In genomic region chr16:3072576-3073263, GRCh38 we compare ENCODE assay signal across 17 cellular contexts. TPM values are rescaled to one million over a fixed set of nuclear protein-coding genes. Genes with fewer than 3 reads are reported as not detected.
DNase-seq lines count a peak whose midpoint lies in the region; ATAC-seq, FAIRE-seq and TF ChIP-seq lines count a peak whose summit lies in the region.
"Not testable (repeated sequence)": the region's sequence is repeated elsewhere in the genome, so short reads cannot be mapped to it uniquely, and the experiment has no call there.
"Had no signal": no experiment of that assay in that cellular context is flagged by ENCODE, and none has a peak within 500 bp of the region (broad histone marks: within the 10 kb centered on the region; RNA-seq: fewer than 3 reads in every experiment).

No MANE protein-coding gene starts in this region.

- not testable (repeated sequence) for H3K79me2 ChIP-seq in HepG2 (ENCODE audit: insufficient read depth, low read length)

- no CpG with 5 or more reads among the region's 18 CpGs for WGBS in HepG2 (ENCODE audit: low lambda C conversion rate)

- not testable (repeated sequence) for BruUV-seq in HepG2 (replicated peaks; lab: Mats Ljungman, UMichigan)

- DNase-seq in CD4-positive, alpha-beta T cell; GM19239 (ENCODE audit: insufficient read length, low spot score); activated T-helper 2 cell treated with anti-CD3 and anti-CD28 coated beads, Interferon-gamma antibody, Interleukin-2, Interleukin-4, amounts not matched to agents 10 μg/mL and 5 μg/mL and 100 μg/mL, durations not matched to agents 14 hours and 24 hours and 36 hours (ENCODE audit: low spot score); bronchial epithelial cell (ENCODE audit: low read depth); HepG2 (ENCODE audit: low spot score); stimulated activated naive CD8-positive, alpha-beta T cell treated with anti-CD3 and anti-CD28 coated beads, Interleukin-15, Interleukin-2, amounts not matched to agents 100 U/mL and 50 U/mL, for 24 hours: not testable (repeated sequence)
- DNase-seq in Peyer's patch = peak in 2 of 3 donors; percentile 62 to 77
- DNase-seq in activated CD4-positive, alpha-beta T cell treated with anti-CD3 and anti-CD28 coated beads, Interleukin-2, amount 10 ng/mL, durations not matched to agents 7 days and 5 days = peak; percentile 68

- H3K27ac ChIP-seq in CD4-positive, alpha-beta T cell (ENCODE audit: low read depth, low read length) = peak overlapping the region; percentile 50
- H3K27ac ChIP-seq in Peyer's patch = peak overlapping the region in 2 of 4 donors; percentile 39 to 81
- not testable (repeated sequence) for H3K27ac ChIP-seq in HepG2 (ENCODE audit: extremely low read length, insufficient read depth, low read length)

- POLR2A ChIA-PET in CD4-positive, alpha-beta T cell (lab: Charles Lee) = interaction anchor here (1.0 to 5.3 kb wide), 4 partner anchors 13 to 57 kb away, joined by 3 to 58 read pairs (median 8); partner anchors contain the start of gene ZSCAN10
- POLR2A ChIA-PET in activated CD4-positive, alpha-beta T cell treated with anti-CD3 and anti-CD28 coated beads, Interleukin-2, amount 10 ng/mL, durations not matched to agents 7 days and 5 days (lab: Charles Lee); HepG2 (lab: Yijun Ruan, JAX): not testable (repeated sequence)

- H3K4me1 Mint-ChIP-seq in CD4-positive, alpha-beta T cell (ENCODE audit: low read depth) = peaks cover 90% of the 10 kb centered on the region
- H3K4me1 Mint-ChIP-seq in activated CD4-positive, alpha-beta T cell treated with anti-CD3 and anti-CD28 coated beads, Interleukin-2, amount 10 ng/mL, durations not matched to agents 7 days and 5 days = peaks cover 87% of the 10 kb centered on the region
- peaks cover 74% of the 10 kb centered on the region for H3K4me1 Mint-ChIP-seq in activated T-helper 2 cell treated with anti-CD3 and anti-CD28 coated beads, Interferon-gamma antibody, Interleukin-2, Interleukin-4, amounts not matched to agents 10 μg/mL and 5 μg/mL and 100 μg/mL, durations not matched to agents 14 hours and 24 hours and 36 hours (ENCODE audit: low read depth)

- TF ChIP-seq POLR2A in Peyer's patch (IDR thresholded peaks at IDR 0.05); HepG2 (IDR thresholded peaks at IDR 0.05; ENCODE audit: insufficient read depth in 1 of 2, low read depth in 2 of 2, low read length in 2 of 2): not testable (repeated sequence)

- peaks cover 27% of the 10 kb centered on the region for H3K36me3 Mint-ChIP-seq in CD4-positive, alpha-beta T cell (ENCODE audit: low read depth)
- peaks cover 43% of the 10 kb centered on the region for H3K36me3 Mint-ChIP-seq in activated CD4-positive, alpha-beta T cell treated with anti-CD3 and anti-CD28 coated beads, Interleukin-2, amount 10 ng/mL, durations not matched to agents 7 days and 5 days (ENCODE audit: low read depth)
- peaks cover 39% of the 10 kb centered on the region for H3K36me3 Mint-ChIP-seq in activated T-helper 2 cell treated with anti-CD3 and anti-CD28 coated beads, Interferon-gamma antibody, Interleukin-2, Interleukin-4, amounts not matched to agents 10 μg/mL and 5 μg/mL and 100 μg/mL, durations not matched to agents 14 hours and 24 hours and 36 hours (ENCODE audit: low read depth)

- H3K27me3 ChIP-seq in CD4-positive, alpha-beta T cell (ENCODE audit: control insufficient read depth, insufficient read depth, low read length); Peyer's patch; bronchial epithelial cell (ENCODE audit: control insufficient read depth, insufficient read depth, low read length): not testable (repeated sequence)
- H3K27me3 ChIP-seq in HepG2 (ENCODE audit: control insufficient read depth in 1 of 2, insufficient read depth in 2 of 2, low read length in 2 of 2) = peaks cover 2 to 13% of the 10 kb centered on the region in 2 experiments; a peak in 3 of 5 replicates

- not testable (repeated sequence) for H2AFZ ChIP-seq in HepG2 (ENCODE audit: low read length)

- TF ChIP-seq CTCF in CD4-positive, alpha-beta T cell (IDR thresholded peaks at IDR 0.05); bronchial epithelial cell (IDR thresholded peaks at IDR 0.05; ENCODE audit: insufficient read depth, low read length, severe bottlenecking); HepG2 (CRISPR knock-in tag; IDR thresholded peaks at IDR 0.05): not testable (repeated sequence)
- peak in 3 of 6 experiments; percentile 14 to 17 (median 15) for TF ChIP-seq CTCF in Peyer's patch (IDR thresholded peaks at IDR 0.05)

- not testable (repeated sequence) for H3K9me3 ChIP-seq in CD4-positive, alpha-beta T cell (ENCODE audit: control insufficient read depth, low read length); Peyer's patch; HepG2 (ENCODE audit: low read length)

- H3K4me3 ChIP-seq in Peyer's patch; bronchial epithelial cell (ENCODE audit: low read depth, low read length); HepG2 (replicated peaks in 1 of 3; ENCODE audit: insufficient read depth in 1 of 3, low read depth in 2 of 3, low read length in 3 of 3): not testable (repeated sequence)

- H3K4me1 ChIP-seq in Peyer's patch (peaks cover 0 to 37% (median 20%) of the 10 kb centered on the region in 4 donors), HepG2 (ENCODE audit: insufficient read depth, low read length) (peaks cover 11% of the 10 kb centered on the region)

- not testable (repeated sequence) for H3K4me2 ChIP-seq in HepG2 (ENCODE audit: low read depth, low read length)

- not testable (repeated sequence) for H3K27me3 Mint-ChIP-seq in CD4-positive, alpha-beta T cell; activated CD4-positive, alpha-beta T cell treated with anti-CD3 and anti-CD28 coated beads, Interleukin-2, amount 10 ng/mL, durations not matched to agents 7 days and 5 days; activated T-helper 2 cell treated with anti-CD3 and anti-CD28 coated beads, Interferon-gamma antibody, Interleukin-2, Interleukin-4, amounts not matched to agents 10 μg/mL and 5 μg/mL and 100 μg/mL, durations not matched to agents 14 hours and 24 hours and 36 hours (ENCODE audit: low read depth)

- not testable (repeated sequence) for TF ChIP-seq EP300 in HepG2 (IDR thresholded peaks at IDR 0.05; ENCODE audit: low read depth in 2 of 2, low read length in 2 of 2); HepG2 (CRISPR knock-in tag; IDR thresholded peaks at IDR 0.05; ENCODE audit: borderline replicate concordance)

- in situ Hi-C loops in HepG2 (cut with HindIII; ENCODE audit: extremely low pct_ligation_motif_present, low pct_unique_long_range_greater_than_20kb) = not testable (repeated sequence)

- not testable (repeated sequence) for TF ChIP-seq RAD21 in HepG2 (CRISPR knock-in tag; IDR thresholded peaks at IDR 0.05)

- intact Hi-C loops in CD4-positive, alpha-beta T cell (cut with DNase I, micrococcal nuclease); activated T-helper 2 cell treated with anti-CD3 and anti-CD28 coated beads, Interferon-gamma antibody, Interleukin-2, Interleukin-4, amounts not matched to agents 10 μg/mL and 5 μg/mL and 100 μg/mL, durations not matched to agents 14 hours and 24 hours and 36 hours (cut with micrococcal nuclease); HepG2 (cut with micrococcal nuclease; ENCODE audit: unreplicated experiment): not testable (repeated sequence)

- peaks cover 0 to 17% (median 0%) of the 10 kb centered on the region in 3 donors for H3K36me3 ChIP-seq in Peyer's patch
- not testable (repeated sequence) for H3K36me3 ChIP-seq in bronchial epithelial cell (ENCODE audit: control insufficient read depth, insufficient read depth, low read length); HepG2 (replicated peaks in 1 of 2; ENCODE audit: control insufficient read depth in 1 of 2, insufficient read depth in 2 of 2, low read length in 2 of 2)

- peak; percentile 14 for ATAC-seq in CD4-positive, alpha-beta T cell (ENCODE audit: poor library complexity)
- ATAC-seq in HepG2 = peak; percentile 17; the same call in 2 of the 3 replicates
- peak; percentile 22 for ATAC-seq in stimulated activated naive CD8-positive, alpha-beta T cell treated with anti-CD3 and anti-CD28 coated beads, Interleukin-15, Interleukin-2, amounts not matched to agents 100 U/mL and 50 U/mL, for 24 hours

- FAIRE-seq in GM19239 (lab: Jason Lieb, UNC) = peak; percentile 90
- FAIRE-seq in bronchial epithelial cell (lab: Jason Lieb, UNC) = peak; percentile 43
- not testable (repeated sequence) for FAIRE-seq in HepG2 (lab: Jason Lieb, UNC)

- peak overlapping the region; percentile 95 for H3K27ac Mint-ChIP-seq in CD4-positive, alpha-beta T cell
- H3K27ac Mint-ChIP-seq in activated CD4-positive, alpha-beta T cell treated with anti-CD3 and anti-CD28 coated beads, Interleukin-2, amount 10 ng/mL, durations not matched to agents 7 days and 5 days = peak overlapping the region; percentile 98
- peak overlapping the region; percentile 100 for H3K27ac Mint-ChIP-seq in activated T-helper 2 cell treated with anti-CD3 and anti-CD28 coated beads, Interferon-gamma antibody, Interleukin-2, Interleukin-4, amounts not matched to agents 10 μg/mL and 5 μg/mL and 100 μg/mL, durations not matched to agents 14 hours and 24 hours and 36 hours

- CTCF ChIA-PET in CD4-positive, alpha-beta T cell (lab: Charles Lee) = interaction anchor here (0.9 kb wide), 1 partner anchor 13 kb away, joined by 3 read pairs; no protein-coding TSS in a partner anchor
- CTCF ChIA-PET in activated CD4-positive, alpha-beta T cell treated with anti-CD3 and anti-CD28 coated beads, Interleukin-2, amount 10 ng/mL, durations not matched to agents 7 days and 5 days (lab: Charles Lee) = interaction anchor here (0.5 to 5.8 kb wide), 4 partner anchors 39 to 57 kb away, joined by 3 to 31 read pairs (median 9); no protein-coding TSS in a partner anchor
- CTCF ChIA-PET in HepG2 (lab: Yijun Ruan, JAX; ENCODE audit: low intra/inter-chr PET ratio, low total read pairs) = not testable (repeated sequence)

- H3K9ac ChIP-seq in HepG2 (ENCODE audit: insufficient read depth, low read depth, low read length) = not testable (repeated sequence)

- not testable (repeated sequence) for H4K20me1 ChIP-seq in HepG2 (ENCODE audit: insufficient read depth, low read length)

- not testable (repeated sequence) for H3K9me3 Mint-ChIP-seq in CD4-positive, alpha-beta T cell; activated CD4-positive, alpha-beta T cell treated with anti-CD3 and anti-CD28 coated beads, Interleukin-2, amount 10 ng/mL, durations not matched to agents 7 days and 5 days; activated T-helper 2 cell treated with anti-CD3 and anti-CD28 coated beads, Interferon-gamma antibody, Interleukin-2, Interleukin-4, amounts not matched to agents 10 μg/mL and 5 μg/mL and 100 μg/mL, durations not matched to agents 14 hours and 24 hours and 36 hours

- peak overlapping the region; percentile 47 for H3K4me3 Mint-ChIP-seq in CD4-positive, alpha-beta T cell
- H3K4me3 Mint-ChIP-seq in activated CD4-positive, alpha-beta T cell treated with anti-CD3 and anti-CD28 coated beads, Interleukin-2, amount 10 ng/mL, durations not matched to agents 7 days and 5 days = peak overlapping the region; percentile 84
- not testable (repeated sequence) for H3K4me3 Mint-ChIP-seq in activated T-helper 2 cell treated with anti-CD3 and anti-CD28 coated beads, Interferon-gamma antibody, Interleukin-2, Interleukin-4, amounts not matched to agents 10 μg/mL and 5 μg/mL and 100 μg/mL, durations not matched to agents 14 hours and 24 hours and 36 hours (ENCODE audit: low read depth)

RNA-seq across cellular contexts. Expression of gene IL32, which starts 7.3 kb away (rescaled TPM):
- total RNA-seq in CD4-positive, alpha-beta T cell = 100 to 1,000 TPM; 378 to 383 TPM
- total RNA-seq in Peyer's patch (100 to 1,000 TPM in 3 of 4 donors, 10 to 100 TPM in 1; 93.3 to 676 (median 590) TPM), bronchial epithelial cell (0.53 and 2.8 TPM in 2 replicates), HepG2 (2016; rRNA removed; fragmentation: Illumina TruSeq; extraction: Trizol) (115 and 127 TPM in 2 replicates)
- total RNA-seq in activated CD4-positive, alpha-beta T cell treated with anti-CD3 and anti-CD28 coated beads, Interleukin-2, amount 10 ng/mL, durations not matched to agents 7 days and 5 days = 1,000 to 10,000 TPM; 2,973 to 3,212 TPM
- 773 and 798 TPM in 2 replicates for total RNA-seq in activated T-helper 2 cell treated with anti-CD3 and anti-CD28 coated beads, Interferon-gamma antibody, Interleukin-2, Interleukin-4, amounts not matched to agents 10 μg/mL and 5 μg/mL and 100 μg/mL, durations not matched to agents 14 hours and 24 hours and 36 hours
- total RNA-seq in HepG2 (2016; cell fraction: cytosol; rRNA removed; fragmentation: Illumina TruSeq; extraction: Trizol; ENCODE audit: low read depth) = 34.9 and 36.3 TPM in 2 replicates
- 122 and 128 TPM in 2 replicates for total RNA-seq in HepG2 (2016; cell fraction: insoluble cytoplasmic fraction; rRNA removed; fragmentation: Illumina TruSeq; extraction: Trizol)
- total RNA-seq in HepG2 (2016; cell fraction: membrane; rRNA removed; fragmentation: Illumina TruSeq; extraction: Trizol) = 38.8 and 44.9 TPM in 2 replicates
- total RNA-seq in HepG2 (2016; cell fraction: nucleus; rRNA removed; fragmentation: Illumina TruSeq; extraction: Trizol) = 61.4 and 65.7 TPM in 2 replicates
- 165 and 258 TPM in 2 replicates for polyA plus RNA-seq in HepG2 (2011; rRNA removed)
- polyA plus RNA-seq in HepG2 (2011; cell fraction: cytosol; rRNA removed) = 234 and 307 TPM in 2 replicates
- polyA plus RNA-seq in HepG2 (2011; cell fraction: nucleus; rRNA removed) = 204 and 358 TPM in 2 replicates
- polyA plus RNA-seq in HepG2 (2012) = 293 and 476 TPM in 2 replicates
- polyA plus RNA-seq in HepG2 (2016; cell fraction: cytosol; fragmentation: Illumina TruSeq; extraction: Trizol; ENCODE audit: low read depth) = 97.2 and 118 TPM in 2 replicates
- 284 and 327 TPM in 2 replicates for polyA plus RNA-seq in HepG2 (2016; cell fraction: insoluble cytoplasmic fraction; fragmentation: Illumina TruSeq; extraction: Trizol; ENCODE audit: low read depth)
- polyA plus RNA-seq in HepG2 (2016; cell fraction: membrane; fragmentation: Illumina TruSeq; extraction: Trizol; ENCODE audit: low read depth) = 84.7 and 107 TPM in 2 replicates
- polyA plus RNA-seq in HepG2 (2016; cell fraction: nucleus; fragmentation: Illumina TruSeq; extraction: Trizol; ENCODE audit: insufficient read depth, low read depth) = 211 and 224 TPM in 2 replicates
- 6.3 and 96.8 TPM in 2 replicates for polyA minus RNA-seq in HepG2 (2011; rRNA and poly(A)+ RNA removed; ENCODE audit: low replicate concordance)
- 73.6 and 109 TPM in 2 replicates for polyA minus RNA-seq in HepG2 (2011; cell fraction: cytosol; rRNA and poly(A)+ RNA removed)
- 73.1 and 123 TPM in 2 replicates for polyA minus RNA-seq in HepG2 (2011; cell fraction: nucleus; rRNA and poly(A)+ RNA removed)

RNA-seq across cellular contexts. Expression of gene MMP25, which starts 26.4 kb away (rescaled TPM):
- under 1 TPM; 0.42 to 0.80 TPM for total RNA-seq in CD4-positive, alpha-beta T cell
- 1 to 10 TPM in 3 of 4 donors, not detected in 1; 1.4 to 3.3 (median 2.4) TPM for total RNA-seq in Peyer's patch
- 10 to 100 TPM; 18.1 to 19.8 TPM for total RNA-seq in activated CD4-positive, alpha-beta T cell treated with anti-CD3 and anti-CD28 coated beads, Interleukin-2, amount 10 ng/mL, durations not matched to agents 7 days and 5 days
- total RNA-seq in activated T-helper 2 cell treated with anti-CD3 and anti-CD28 coated beads, Interferon-gamma antibody, Interleukin-2, Interleukin-4, amounts not matched to agents 10 μg/mL and 5 μg/mL and 100 μg/mL, durations not matched to agents 14 hours and 24 hours and 36 hours = 7.7 TPM in 2 replicates
- total RNA-seq in bronchial epithelial cell = under 0.01 and 0.13 TPM in 2 replicates
- total RNA-seq in HepG2 (2016; rRNA removed; fragmentation: Illumina TruSeq; extraction: Trizol) = 0.04 TPM in 1 of 2 replicates, not detected in the other
- 0.18 TPM in 1 of 2 replicates, not detected in the other for total RNA-seq in HepG2 (2016; cell fraction: cytosol; rRNA removed; fragmentation: Illumina TruSeq; extraction: Trizol; ENCODE audit: low read depth)
- 0.02 TPM in 1 of 2 replicates, not detected in the other for total RNA-seq in HepG2 (2016; cell fraction: insoluble cytoplasmic fraction; rRNA removed; fragmentation: Illumina TruSeq; extraction: Trizol)
- total RNA-seq in HepG2 (2016; cell fraction: membrane; rRNA removed; fragmentation: Illumina TruSeq; extraction: Trizol) = 0.15 and 0.17 TPM in 2 replicates
- not detected in 2 replicates for total RNA-seq in HepG2 (2016; cell fraction: nucleus; rRNA removed; fragmentation: Illumina TruSeq; extraction: Trizol)
- polyA plus RNA-seq in HepG2 (2011; rRNA removed) = 0.07 and 0.08 TPM in 2 replicates
- 0.04 TPM in 1 of 2 replicates, not detected in the other for polyA plus RNA-seq in HepG2 (2011; cell fraction: cytosol; rRNA removed)
- polyA plus RNA-seq in HepG2 (2011; cell fraction: nucleus; rRNA removed) = 0.14 and 0.21 TPM in 2 replicates
- polyA plus RNA-seq in HepG2 (2012) = 0.09 and 0.27 TPM in 2 replicates
- polyA plus RNA-seq in HepG2 (2016; cell fraction: cytosol; fragmentation: Illumina TruSeq; extraction: Trizol; ENCODE audit: low read depth) = not detected in 2 replicates
- not detected in 2 replicates for polyA plus RNA-seq in HepG2 (2016; cell fraction: insoluble cytoplasmic fraction; fragmentation: Illumina TruSeq; extraction: Trizol; ENCODE audit: low read depth)
- polyA plus RNA-seq in HepG2 (2016; cell fraction: membrane; fragmentation: Illumina TruSeq; extraction: Trizol; ENCODE audit: low read depth) = not detected in 2 replicates
- polyA plus RNA-seq in HepG2 (2016; cell fraction: nucleus; fragmentation: Illumina TruSeq; extraction: Trizol; ENCODE audit: insufficient read depth, low read depth) = not detected in 2 replicates
- 0.12 and 0.19 TPM in 2 replicates for polyA minus RNA-seq in HepG2 (2011; rRNA and poly(A)+ RNA removed; ENCODE audit: low replicate concordance)
- not detected in 2 replicates for polyA minus RNA-seq in HepG2 (2011; cell fraction: cytosol; rRNA and poly(A)+ RNA removed)
- 0.12 and 0.13 TPM in 2 replicates for polyA minus RNA-seq in HepG2 (2011; cell fraction: nucleus; rRNA and poly(A)+ RNA removed)

RNA-seq across cellular contexts. Expression of gene ZSCAN10, which starts 26.4 kb away (rescaled TPM):
- total RNA-seq in CD4-positive, alpha-beta T cell = under 1 TPM; 0.36 to 0.56 TPM
- total RNA-seq in Peyer's patch (not detected), bronchial epithelial cell (not detected in 2 replicates), HepG2 (2016; rRNA removed; fragmentation: Illumina TruSeq; extraction: Trizol) (not detected in 2 replicates)
- total RNA-seq in activated CD4-positive, alpha-beta T cell treated with anti-CD3 and anti-CD28 coated beads, Interleukin-2, amount 10 ng/mL, durations not matched to agents 7 days and 5 days = under 1 TPM; 0.29 to 0.35 TPM
- not detected in 2 replicates for total RNA-seq in activated T-helper 2 cell treated with anti-CD3 and anti-CD28 coated beads, Interferon-gamma antibody, Interleukin-2, Interleukin-4, amounts not matched to agents 10 μg/mL and 5 μg/mL and 100 μg/mL, durations not matched to agents 14 hours and 24 hours and 36 hours
- total RNA-seq in HepG2 (2016; cell fraction: cytosol; rRNA removed; fragmentation: Illumina TruSeq; extraction: Trizol; ENCODE audit: low read depth) = not detected in 2 replicates
- total RNA-seq in HepG2 (2016; cell fraction: insoluble cytoplasmic fraction; rRNA removed; fragmentation: Illumina TruSeq; extraction: Trizol) = 0.06 TPM in 1 of 2 replicates, not detected in the other
- total RNA-seq in HepG2 (2016; cell fraction: membrane; rRNA removed; fragmentation: Illumina TruSeq; extraction: Trizol) = not detected in 2 replicates
- 0.16 TPM in 1 of 2 replicates, not detected in the other for total RNA-seq in HepG2 (2016; cell fraction: nucleus; rRNA removed; fragmentation: Illumina TruSeq; extraction: Trizol)
- not detected in 2 replicates for polyA plus RNA-seq in HepG2 (2011; rRNA removed)
- 0.04 TPM in 1 of 2 replicates, not detected in the other for polyA plus RNA-seq in HepG2 (2011; cell fraction: cytosol; rRNA removed)
- 0.31 and 0.82 TPM in 2 replicates for polyA plus RNA-seq in HepG2 (2011; cell fraction: nucleus; rRNA removed)
- 0.11 and 0.17 TPM in 2 replicates for polyA plus RNA-seq in HepG2 (2012)
- not detected in 2 replicates for polyA plus RNA-seq in HepG2 (2016; cell fraction: cytosol; fragmentation: Illumina TruSeq; extraction: Trizol; ENCODE audit: low read depth)
- 0.16 TPM in 1 of 2 replicates, not detected in the other for polyA plus RNA-seq in HepG2 (2016; cell fraction: insoluble cytoplasmic fraction; fragmentation: Illumina TruSeq; extraction: Trizol; ENCODE audit: low read depth)
- polyA plus RNA-seq in HepG2 (2016; cell fraction: membrane; fragmentation: Illumina TruSeq; extraction: Trizol; ENCODE audit: low read depth) = not detected in 2 replicates
- not detected in 2 replicates for polyA plus RNA-seq in HepG2 (2016; cell fraction: nucleus; fragmentation: Illumina TruSeq; extraction: Trizol; ENCODE audit: insufficient read depth, low read depth)
- polyA minus RNA-seq in HepG2 (2011; rRNA and poly(A)+ RNA removed; ENCODE audit: low replicate concordance) = not detected in 2 replicates
- polyA minus RNA-seq in HepG2 (2011; cell fraction: cytosol; rRNA and poly(A)+ RNA removed) = not detected in 2 replicates
- polyA minus RNA-seq in HepG2 (2011; cell fraction: nucleus; rRNA and poly(A)+ RNA removed) = not detected in 2 replicates
- total RNA-seq: Calu3, epithelial cell of proximal tubule, HFFc6, HT1080, lower leg skin, renal cortical epithelial cell, skeletal muscle tissue had no signal
- polyA plus RNA-seq: keratinocyte had no signal

RNA-seq across cellular contexts. Expression of gene BICDL2, which starts 36.0 kb away (rescaled TPM):
- total RNA-seq in CD4-positive, alpha-beta T cell = not detected
- total RNA-seq in Peyer's patch (100 to 1,000 TPM in 2 of 4 donors, 10 to 100 TPM in 2; 44.6 to 126 (median 93.8) TPM), bronchial epithelial cell (24.5 and 56.1 TPM in 2 replicates), HepG2 (2016; rRNA removed; fragmentation: Illumina TruSeq; extraction: Trizol) (not detected in 2 replicates)
- under 1 TPM; 0.20 to 0.23 TPM for total RNA-seq in activated CD4-positive, alpha-beta T cell treated with anti-CD3 and anti-CD28 coated beads, Interleukin-2, amount 10 ng/mL, durations not matched to agents 7 days and 5 days
- total RNA-seq in activated T-helper 2 cell treated with anti-CD3 and anti-CD28 coated beads, Interferon-gamma antibody, Interleukin-2, Interleukin-4, amounts not matched to agents 10 μg/mL and 5 μg/mL and 100 μg/mL, durations not matched to agents 14 hours and 24 hours and 36 hours = 0.71 and 0.84 TPM in 2 replicates
- total RNA-seq in HepG2 (2016; cell fraction: cytosol; rRNA removed; fragmentation: Illumina TruSeq; extraction: Trizol; ENCODE audit: low read depth) = not detected in 2 replicates
- not detected in 2 replicates for total RNA-seq in HepG2 (2016; cell fraction: insoluble cytoplasmic fraction; rRNA removed; fragmentation: Illumina TruSeq; extraction: Trizol)
- not detected in 2 replicates for total RNA-seq in HepG2 (2016; cell fraction: membrane; rRNA removed; fragmentation: Illumina TruSeq; extraction: Trizol)
- total RNA-seq in HepG2 (2016; cell fraction: nucleus; rRNA removed; fragmentation: Illumina TruSeq; extraction: Trizol) = not detected in 2 replicates
- 0.12 and 0.18 TPM in 2 replicates for polyA plus RNA-seq in HepG2 (2011; rRNA removed)
- polyA plus RNA-seq in HepG2 (2011; cell fraction: cytosol; rRNA removed) = 0.10 and 0.28 TPM in 2 replicates
- polyA plus RNA-seq in HepG2 (2011; cell fraction: nucleus; rRNA removed) = 0.26 and 0.31 TPM in 2 replicates
- polyA plus RNA-seq in HepG2 (2012) = 0.12 TPM in 1 of 2 replicates, not detected in the other
- polyA plus RNA-seq in HepG2 (2016; cell fraction: cytosol; fragmentation: Illumina TruSeq; extraction: Trizol; ENCODE audit: low read depth) = not detected in 2 replicates
- not detected in 2 replicates for polyA plus RNA-seq in HepG2 (2016; cell fraction: insoluble cytoplasmic fraction; fragmentation: Illumina TruSeq; extraction: Trizol; ENCODE audit: low read depth)
- polyA plus RNA-seq in HepG2 (2016; cell fraction: membrane; fragmentation: Illumina TruSeq; extraction: Trizol; ENCODE audit: low read depth) = not detected in 2 replicates
- not detected in 2 replicates for polyA plus RNA-seq in HepG2 (2016; cell fraction: nucleus; fragmentation: Illumina TruSeq; extraction: Trizol; ENCODE audit: insufficient read depth, low read depth)
- 0.12 TPM in 1 of 2 replicates, not detected in the other for polyA minus RNA-seq in HepG2 (2011; rRNA and poly(A)+ RNA removed; ENCODE audit: low replicate concordance)
- not detected in 2 replicates for polyA minus RNA-seq in HepG2 (2011; cell fraction: cytosol; rRNA and poly(A)+ RNA removed)
- not detected in 2 replicates for polyA minus RNA-seq in HepG2 (2011; cell fraction: nucleus; rRNA and poly(A)+ RNA removed)
- total RNA-seq: HFFc6, HT1080, SJCRH30, skeletal muscle tissue had no signal

RNA-seq across cellular contexts. Expression of gene ZNF205, which starts 39.7 kb away (rescaled TPM):
- total RNA-seq in CD4-positive, alpha-beta T cell = not detected
- total RNA-seq in Peyer's patch (10 to 100 TPM in 3 of 4 donors, 1 to 10 TPM in 1; 5.0 to 24.6 (median 16.2) TPM), bronchial epithelial cell (17.5 and 22.4 TPM in 2 replicates), HepG2 (2016; rRNA removed; fragmentation: Illumina TruSeq; extraction: Trizol) (6.7 and 10.2 TPM in 2 replicates)
- not detected for total RNA-seq in activated CD4-positive, alpha-beta T cell treated with anti-CD3 and anti-CD28 coated beads, Interleukin-2, amount 10 ng/mL, durations not matched to agents 7 days and 5 days
- 0.09 and 0.18 TPM in 2 replicates for total RNA-seq in activated T-helper 2 cell treated with anti-CD3 and anti-CD28 coated beads, Interferon-gamma antibody, Interleukin-2, Interleukin-4, amounts not matched to agents 10 μg/mL and 5 μg/mL and 100 μg/mL, durations not matched to agents 14 hours and 24 hours and 36 hours
- 5.8 and 5.9 TPM in 2 replicates for total RNA-seq in HepG2 (2016; cell fraction: cytosol; rRNA removed; fragmentation: Illumina TruSeq; extraction: Trizol; ENCODE audit: low read depth)
- 6.7 and 10.6 TPM in 2 replicates for total RNA-seq in HepG2 (2016; cell fraction: insoluble cytoplasmic fraction; rRNA removed; fragmentation: Illumina TruSeq; extraction: Trizol)
- total RNA-seq in HepG2 (2016; cell fraction: membrane; rRNA removed; fragmentation: Illumina TruSeq; extraction: Trizol) = 12.3 and 12.5 TPM in 2 replicates
- 5.2 and 5.8 TPM in 2 replicates for total RNA-seq in HepG2 (2016; cell fraction: nucleus; rRNA removed; fragmentation: Illumina TruSeq; extraction: Trizol)
- 5.8 and 6.5 TPM in 2 replicates for polyA plus RNA-seq in HepG2 (2011; rRNA removed)
- 5.0 and 9.9 TPM in 2 replicates for polyA plus RNA-seq in HepG2 (2011; cell fraction: cytosol; rRNA removed)
- 22.3 and 26.1 TPM in 2 replicates for polyA plus RNA-seq in HepG2 (2011; cell fraction: nucleus; rRNA removed)
- 4.5 and 5.5 TPM in 2 replicates for polyA plus RNA-seq in HepG2 (2012)
- 6.1 and 6.3 TPM in 2 replicates for polyA plus RNA-seq in HepG2 (2016; cell fraction: cytosol; fragmentation: Illumina TruSeq; extraction: Trizol; ENCODE audit: low read depth)
- polyA plus RNA-seq in HepG2 (2016; cell fraction: insoluble cytoplasmic fraction; fragmentation: Illumina TruSeq; extraction: Trizol; ENCODE audit: low read depth) = 7.6 and 8.3 TPM in 2 replicates
- 8.5 and 10.4 TPM in 2 replicates for polyA plus RNA-seq in HepG2 (2016; cell fraction: membrane; fragmentation: Illumina TruSeq; extraction: Trizol; ENCODE audit: low read depth)
- polyA plus RNA-seq in HepG2 (2016; cell fraction: nucleus; fragmentation: Illumina TruSeq; extraction: Trizol; ENCODE audit: insufficient read depth, low read depth) = 13.2 and 13.4 TPM in 2 replicates
- polyA minus RNA-seq in HepG2 (2011; rRNA and poly(A)+ RNA removed; ENCODE audit: low replicate concordance) = 4.4 and 7.4 TPM in 2 replicates
- polyA minus RNA-seq in HepG2 (2011; cell fraction: cytosol; rRNA and poly(A)+ RNA removed) = 2.8 and 3.6 TPM in 2 replicates
- 1.4 and 2.7 TPM in 2 replicates for polyA minus RNA-seq in HepG2 (2011; cell fraction: nucleus; rRNA and poly(A)+ RNA removed)
